1 cellular context compared by ENCODE assay signal in the genomic region with DNA sequence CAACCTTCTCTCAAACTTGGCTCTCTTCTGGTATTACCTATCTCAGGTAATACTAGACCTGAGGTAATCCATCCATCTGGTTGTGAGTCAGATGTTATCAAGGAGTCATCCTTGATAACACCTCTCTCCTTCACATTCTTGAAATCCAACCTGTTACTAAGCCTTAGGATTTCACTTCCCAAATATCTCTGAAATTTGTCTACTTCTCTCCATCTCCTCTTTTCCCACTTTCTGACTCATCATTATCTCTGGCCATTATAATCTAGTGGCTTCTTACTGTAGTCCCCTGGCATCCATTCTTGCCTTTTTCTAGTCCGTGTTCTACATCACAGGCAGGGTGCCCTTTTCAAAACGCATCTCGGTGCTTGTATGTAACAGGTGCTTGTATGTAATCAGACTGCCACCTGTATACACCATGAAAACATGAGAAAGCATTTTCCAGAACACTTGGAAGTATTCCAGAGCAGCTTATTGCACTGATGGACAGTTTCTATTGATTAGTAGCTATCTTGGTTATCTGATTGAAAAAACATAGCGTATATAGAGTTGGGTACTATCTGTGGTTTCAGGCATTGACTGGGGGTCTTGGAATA.
TF ChIP-seq lines count a peak whose summit lies in the region.

No MANE protein-coding gene starts in this region.

TF ChIP-seq in GM12878, 131 proteins besides CTCF, POLR2A, EP300 and RAD21 (continued from another document):
- TF ChIP-seq, protein P1, sequence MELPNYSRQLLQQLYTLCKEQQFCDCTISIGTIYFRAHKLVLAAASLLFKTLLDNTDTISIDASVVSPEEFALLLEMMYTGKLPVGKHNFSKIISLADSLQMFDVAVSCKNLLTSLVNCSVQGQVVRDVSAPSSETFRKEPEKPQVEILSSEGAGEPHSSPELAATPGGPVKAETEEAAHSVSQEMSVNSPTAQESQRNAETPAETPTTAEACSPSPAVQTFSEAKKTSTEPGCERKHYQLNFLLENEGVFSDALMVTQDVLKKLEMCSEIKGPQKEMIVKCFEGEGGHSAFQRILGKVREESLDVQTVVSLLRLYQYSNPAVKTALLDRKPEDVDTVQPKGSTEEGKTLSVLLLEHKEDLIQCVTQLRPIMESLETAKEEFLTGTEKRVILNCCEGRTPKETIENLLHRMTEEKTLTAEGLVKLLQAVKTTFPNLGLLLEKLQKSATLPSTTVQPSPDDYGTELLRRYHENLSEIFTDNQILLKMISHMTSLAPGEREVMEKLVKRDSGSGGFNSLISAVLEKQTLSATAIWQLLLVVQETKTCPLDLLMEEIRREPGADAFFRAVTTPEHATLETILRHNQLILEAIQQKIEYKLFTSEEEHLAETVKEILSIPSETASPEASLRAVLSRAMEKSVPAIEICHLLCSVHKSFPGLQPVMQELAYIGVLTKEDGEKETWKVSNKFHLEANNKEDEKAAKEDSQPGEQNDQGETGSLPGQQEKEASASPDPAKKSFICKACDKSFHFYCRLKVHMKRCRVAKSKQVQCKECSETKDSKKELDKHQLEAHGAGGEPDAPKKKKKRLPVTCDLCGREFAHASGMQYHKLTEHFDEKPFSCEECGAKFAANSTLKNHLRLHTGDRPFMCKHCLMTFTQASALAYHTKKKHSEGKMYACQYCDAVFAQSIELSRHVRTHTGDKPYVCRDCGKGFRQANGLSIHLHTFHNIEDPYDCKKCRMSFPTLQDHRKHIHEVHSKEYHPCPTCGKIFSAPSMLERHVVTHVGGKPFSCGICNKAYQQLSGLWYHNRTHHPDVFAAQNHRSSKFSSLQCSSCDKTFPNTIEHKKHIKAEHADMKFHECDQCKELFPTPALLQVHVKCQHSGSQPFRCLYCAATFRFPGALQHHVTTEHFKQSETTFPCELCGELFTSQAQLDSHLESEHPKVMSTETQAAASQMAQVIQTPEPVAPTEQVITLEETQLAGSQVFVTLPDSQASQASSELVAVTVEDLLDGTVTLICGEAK (IDR thresholded peaks at IDR 0.05; ENCODE audit: borderline replicate concordance), result no peak
- TF ChIP-seq GATAD2B (conservative IDR thresholded peaks at IDR 0.05; ENCODE audit: low read depth) (no peak), ZNF384 (IDR thresholded peaks at IDR 0.05; ENCODE audit: borderline replicate concordance, low read depth, low read length) (no peak), NFYA (IDR thresholded peaks at IDR 0.05; ENCODE audit: borderline replicate concordance, low read depth, low read length) (no peak), EZH2 (IDR thresholded peaks at IDR 0.05; ENCODE audit: borderline replicate concordance, control insufficient read depth, low read depth, low read length) (no peak), RAD51 (IDR thresholded peaks at IDR 0.05) (no peak), STAT1 (conservative IDR thresholded peaks at IDR 0.05) (no peak), ZBTB33 (IDR thresholded peaks at IDR 0.05) (no peak), JUND (IDR thresholded peaks at IDR 0.05; ENCODE audit: low read depth, low read length) (no peak), USF2 (IDR thresholded peaks at IDR 0.05; ENCODE audit: borderline replicate concordance, low read depth, low read length) (no peak), PAX5 (IDR thresholded peaks at IDR 0.05; ENCODE audit: borderline replicate concordance, low read depth, low read length) (no peak), WRNIP1 (IDR thresholded peaks at IDR 0.05; ENCODE audit: borderline replicate concordance, low read depth, low read length) (no peak), RUNX3 (IDR thresholded peaks at IDR 0.05; ENCODE audit: low read length) (no peak)
- TF ChIP-seq, protein P2, sequence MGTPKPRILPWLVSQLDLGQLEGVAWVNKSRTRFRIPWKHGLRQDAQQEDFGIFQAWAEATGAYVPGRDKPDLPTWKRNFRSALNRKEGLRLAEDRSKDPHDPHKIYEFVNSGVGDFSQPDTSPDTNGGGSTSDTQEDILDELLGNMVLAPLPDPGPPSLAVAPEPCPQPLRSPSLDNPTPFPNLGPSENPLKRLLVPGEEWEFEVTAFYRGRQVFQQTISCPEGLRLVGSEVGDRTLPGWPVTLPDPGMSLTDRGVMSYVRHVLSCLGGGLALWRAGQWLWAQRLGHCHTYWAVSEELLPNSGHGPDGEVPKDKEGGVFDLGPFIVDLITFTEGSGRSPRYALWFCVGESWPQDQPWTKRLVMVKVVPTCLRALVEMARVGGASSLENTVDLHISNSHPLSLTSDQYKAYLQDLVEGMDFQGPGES (IDR thresholded peaks at IDR 0.05), result no peak
- TF ChIP-seq, protein P3, sequence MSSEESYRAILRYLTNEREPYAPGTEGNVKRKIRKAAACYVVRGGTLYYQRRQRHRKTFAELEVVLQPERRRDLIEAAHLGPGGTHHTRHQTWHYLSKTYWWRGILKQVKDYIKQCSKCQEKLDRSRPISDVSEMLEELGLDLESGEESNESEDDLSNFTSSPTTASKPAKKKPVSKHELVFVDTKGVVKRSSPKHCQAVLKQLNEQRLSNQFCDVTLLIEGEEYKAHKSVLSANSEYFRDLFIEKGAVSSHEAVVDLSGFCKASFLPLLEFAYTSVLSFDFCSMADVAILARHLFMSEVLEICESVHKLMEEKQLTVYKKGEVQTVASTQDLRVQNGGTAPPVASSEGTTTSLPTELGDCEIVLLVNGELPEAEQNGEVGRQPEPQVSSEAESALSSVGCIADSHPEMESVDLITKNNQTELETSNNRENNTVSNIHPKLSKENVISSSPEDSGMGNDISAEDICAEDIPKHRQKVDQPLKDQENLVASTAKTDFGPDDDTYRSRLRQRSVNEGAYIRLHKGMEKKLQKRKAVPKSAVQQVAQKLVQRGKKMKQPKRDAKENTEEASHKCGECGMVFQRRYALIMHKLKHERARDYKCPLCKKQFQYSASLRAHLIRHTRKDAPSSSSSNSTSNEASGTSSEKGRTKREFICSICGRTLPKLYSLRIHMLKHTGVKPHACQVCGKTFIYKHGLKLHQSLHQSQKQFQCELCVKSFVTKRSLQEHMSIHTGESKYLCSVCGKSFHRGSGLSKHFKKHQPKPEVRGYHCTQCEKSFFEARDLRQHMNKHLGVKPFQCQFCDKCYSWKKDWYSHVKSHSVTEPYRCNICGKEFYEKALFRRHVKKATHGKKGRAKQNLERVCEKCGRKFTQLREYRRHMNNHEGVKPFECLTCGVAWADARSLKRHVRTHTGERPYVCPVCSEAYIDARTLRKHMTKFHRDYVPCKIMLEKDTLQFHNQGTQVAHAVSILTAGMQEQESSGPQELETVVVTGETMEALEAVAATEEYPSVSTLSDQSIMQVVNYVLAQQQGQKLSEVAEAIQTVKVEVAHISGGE (CRISPR knock-in tag; IDR thresholded peaks at IDR 0.05), result no peak
TF ChIP-seq in GM12878: peak in this region for 0.
